9 cellular contexts compared by ENCODE assay signal in genomic region chr19:38977445-38978314, GRCh38. TPM values are rescaled to one million over a fixed set of nuclear protein-coding genes. Genes with fewer than 3 reads are reported as not detected.
A peak's percentile ranks its signal among the peaks of the same experiment; 100 is the strongest.
DNase-seq lines count a peak whose midpoint lies in the region; ATAC-seq and TF ChIP-seq lines count a peak whose summit lies in the region.
"Had no signal": no experiment of that assay in that cellular context is flagged by ENCODE, and none has a peak within 500 bp of the region (broad histone marks: within the 10 kb centered on the region; RNA-seq: fewer than 3 reads in every experiment).

No MANE protein-coding gene starts in this region.

- ATAC-seq in GM21529 (IDR thresholded peaks at IDR 0.05; ENCODE audit: unreplicated experiment), result peak; percentile 86
- no peak for ATAC-seq in left ventricle myocardium superior

- H2AFZ ChIP-seq in OCI-LY3 (ENCODE audit: low read depth, low read length), result no peak overlapping the region
- H2AFZ ChIP-seq in neuronal stem cell (ENCODE audit: low read length), result no peak overlapping the region

- H3K36me3 ChIP-seq in OCI-LY3 (replicated peaks; ENCODE audit: low read depth, low read length), result peaks cover 15% of the 10 kb centered on the region
- no peaks in the 10 kb centered on the region for H3K36me3 ChIP-seq in neuronal stem cell (replicated peaks in 1 of 2; ENCODE audit: control insufficient read depth in 2 of 2, insufficient read depth in 2 of 2, low read length in 2 of 2)

- no peak overlapping the region for H4K8ac ChIP-seq in neuronal stem cell (ENCODE audit: low read depth, low read length)

- intact Hi-C loops in left ventricle myocardium superior (cut with micrococcal nuclease), result no loop called here

- TF ChIP-seq CTCF in GM10266 (IDR thresholded peaks at IDR 0.05; ENCODE audit: control insufficient read depth, insufficient read depth, low read depth, missing control alignments) (no peak), OCI-LY3 (IDR thresholded peaks at IDR 0.05; ENCODE audit: low read depth, low read length) (no peak)

- H3K4ac ChIP-seq in neuronal stem cell (ENCODE audit: low read length), result no peak overlapping the region

- no peak overlapping the region for H2AK5ac ChIP-seq in neuronal stem cell (ENCODE audit: low read depth, low read length)

- H2BK120ac ChIP-seq in neuronal stem cell (ENCODE audit: low read depth, low read length), result no peak overlapping the region

- H3K9ac ChIP-seq in OCI-LY3 (ENCODE audit: low read length) (peak overlapping the region; percentile 97), neuronal stem cell (ENCODE audit: low read depth, low read length, poor library complexity) (no peak overlapping the region)

- peaks cover 1% of the 10 kb centered on the region for H3K79me1 ChIP-seq in neuronal stem cell (ENCODE audit: low read depth, low read length)

- H4K91ac ChIP-seq in neuronal stem cell (ENCODE audit: low read depth, low read length, poor library complexity), result no peak overlapping the region

- H4K20me1 ChIP-seq in OCI-LY3 (ENCODE audit: insufficient read depth, low read length), result no peaks in the 10 kb centered on the region

- no peak overlapping the region for H2BK12ac ChIP-seq in neuronal stem cell (ENCODE audit: low read length)

- WGBS in neuronal stem cell (ENCODE audit: extremely low coverage in 2 of 2, insufficient read length in 2 of 2, insufficient replicate concordance in 1 of 2), 2 donors, result no CpG with 5 or more reads among the region's 15 CpGs

- H3K4me1 ChIP-seq in OCI-LY3 (ENCODE audit: low read length) (peaks cover 36% of the 10 kb centered on the region), neuronal stem cell (ENCODE audit: control insufficient read depth in 2 of 2, insufficient read depth in 1 of 2, low read depth in 1 of 2, low read length in 2 of 2) (peaks cover 0 to 6% of the 10 kb centered on the region in 2 donors)

- H3K14ac ChIP-seq in neuronal stem cell (ENCODE audit: low read length), result no peak overlapping the region

- H3K23ac ChIP-seq in neuronal stem cell (ENCODE audit: low read depth, low read length, poor library complexity), result no peak overlapping the region

- H3K18ac ChIP-seq in neuronal stem cell (ENCODE audit: low read length), result no peak overlapping the region

- H3K79me2 ChIP-seq in OCI-LY3 (ENCODE audit: low read length), result peaks cover 28% of the 10 kb centered on the region

- H3K4me2 ChIP-seq in OCI-LY3 (ENCODE audit: low read length) (peak overlapping the region; percentile 90), neuronal stem cell (ENCODE audit: insufficient read depth, low read length, poor library complexity, severe bottlenecking) (no peak overlapping the region)

- DNase-seq in GM10266 (ENCODE audit: extremely low spot score) (peak; percentile 78), kidney tubule cell (ENCODE audit: low spot score) (peak; percentile 96), iPS-NIHi7 (ENCODE audit: extremely low spot score) (no peak), neuronal stem cell (ENCODE audit: low spot score) (no peak), HT-29 (ENCODE audit: low spot score) (no peak), left ventricle myocardium superior (no peak)
- DNase-seq: occipital lobe had no signal

- H2BK15ac ChIP-seq in neuronal stem cell (ENCODE audit: low read length), result no peak overlapping the region

- H3K9me3 ChIP-seq in OCI-LY3 (ENCODE audit: insufficient read depth, low read length) (peaks cover 15% of the 10 kb centered on the region), neuronal stem cell (replicated peaks in 1 of 2; ENCODE audit: control insufficient read depth in 2 of 2, insufficient read depth in 1 of 2, low read depth in 1 of 2, low read length in 2 of 2) (peaks cover 0 to 5% of the 10 kb centered on the region in 2 donors)

- H3K27ac ChIP-seq in OCI-LY3 (ENCODE audit: low read length) (peak overlapping the region; percentile 97), neuronal stem cell (replicated peaks; ENCODE audit: low read length) (no peak overlapping the region)

- H3K27me3 ChIP-seq in OCI-LY3 (ENCODE audit: low read depth, low read length) (no peaks in the 10 kb centered on the region), neuronal stem cell (ENCODE audit: control insufficient read depth in 3 of 3, insufficient read depth in 3 of 3, low read depth in 1 of 3, low read length in 3 of 3) (peaks cover 0 to 30% (median 0%) of the 10 kb centered on the region in 3 experiments)

- H2BK5ac ChIP-seq in neuronal stem cell (ENCODE audit: low read length), result no peak overlapping the region

- peak overlapping the region; percentile 88; the same call in 1 of the 2 replicates for H3K4me3 ChIP-seq in OCI-LY3 (ENCODE audit: low read length)
- no peak overlapping the region for H3K4me3 ChIP-seq in neuronal stem cell (ENCODE audit: low read length in 2 of 2)

RNA-seq across cellular contexts. Expression of gene FBXO17, which starts 2.1 kb away (rescaled TPM):
- polyA plus RNA-seq in neuronal stem cell (2013, experiment 1 of 2), result 23.3 TPM
- polyA plus RNA-seq in neuronal stem cell (2013, experiment 2 of 2), result 24.3 TPM
- total RNA-seq in HT-29 (2014; rRNA removed; shearing (Covaris generic)), result not detected in 2 replicates
- total RNA-seq in left ventricle myocardium superior, result 1.7 TPM

RNA-seq across cellular contexts. Expression of gene MRPS12, which starts 46.9 kb away (rescaled TPM):
- polyA plus RNA-seq in neuronal stem cell (2013, experiment 1 of 2), result 29.7 TPM
- 30.0 TPM for polyA plus RNA-seq in neuronal stem cell (2013, experiment 2 of 2)
- total RNA-seq in HT-29 (2014; rRNA removed; shearing (Covaris generic)), result 350 and 367 TPM in 2 replicates
- total RNA-seq in left ventricle myocardium superior, result 71.9 TPM

RNA-seq across cellular contexts. Expression of gene SARS2, which starts 47.1 kb away (rescaled TPM):
- polyA plus RNA-seq in neuronal stem cell (2013, experiment 1 of 2), result 35.8 TPM
- polyA plus RNA-seq in neuronal stem cell (2013, experiment 2 of 2), result 34.7 TPM
- total RNA-seq in HT-29 (2014; rRNA removed; shearing (Covaris generic)), result 100 and 110 TPM in 2 replicates
- total RNA-seq in left ventricle myocardium superior, result 13.2 TPM

RNA-seq across cellular contexts. Expression of gene FBXO27, which starts 54.7 kb away (rescaled TPM):
- polyA plus RNA-seq in neuronal stem cell (2013, experiment 1 of 2), result 8.9 TPM
- 8.1 TPM for polyA plus RNA-seq in neuronal stem cell (2013, experiment 2 of 2)
- total RNA-seq in HT-29 (2014; rRNA removed; shearing (Covaris generic)), result not detected in 2 replicates
- total RNA-seq in left ventricle myocardium superior, result 9.7 TPM

Comparison
In these comparisons a context has a peak if more than half of its experiments do, and no peak if none do; other contexts are left out.
1. DNase-seq: peak in GM10266 (single experiment) and kidney tubule cell (single experiment); none in iPS-NIHi7 (single experiment), neuronal stem cell (single experiment), HT-29 (single experiment) and left ventricle myocardium superior (single experiment).